ENCODE assay signal across 12 cellular contexts in the genomic region with DNA sequence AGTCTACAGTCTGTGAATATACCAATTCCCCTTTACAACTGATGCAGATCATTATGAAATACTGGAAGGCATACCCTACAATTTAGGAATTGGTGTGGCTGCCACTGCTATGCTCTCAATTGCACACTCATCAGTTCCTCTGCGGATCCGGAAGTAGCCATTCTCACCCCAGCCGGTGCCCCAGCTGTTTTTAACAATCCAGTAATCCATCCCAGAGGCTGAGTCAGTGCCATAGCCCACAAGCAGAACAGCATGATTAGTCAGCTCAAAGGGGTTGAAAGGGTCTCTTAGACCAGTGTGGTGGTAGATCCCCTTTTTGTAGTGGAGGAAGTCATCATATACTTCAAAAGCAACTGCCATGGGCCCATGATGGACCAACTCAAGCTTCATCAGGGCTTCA. TPM values are rescaled to one million over a fixed set of nuclear protein-coding genes. Genes with fewer than 3 reads are reported as not detected.
DNase-seq lines count a peak whose midpoint lies in the region; ATAC-seq and TF ChIP-seq lines count a peak whose summit lies in the region.
"Had no signal": no experiment of that assay in that cellular context is flagged by ENCODE, and none has a peak within 500 bp of the region (broad histone marks: within the 10 kb centered on the region; RNA-seq: fewer than 3 reads in every experiment).

No MANE protein-coding gene starts in this region.

- H3K4me3 ChIP-seq in left lung, result no peak overlapping the region

- peaks cover 0 to 67% of the 10 kb centered on the region in 2 donors for H3K36me3 ChIP-seq in left lung

- H3K27ac ChIP-seq in left lung (no peak overlapping the region), substantia nigra (ENCODE audit: low read depth, low read length, poor library complexity, severe bottlenecking) (no peak overlapping the region)

- intact Hi-C loops in left lung (cut with DNase I), result no loop called here

- DNase-seq in AG09319 (ENCODE audit: extremely low read depth, low read depth) (peak; percentile 42), HS-27A (ENCODE audit: low read depth) (peak; percentile 57), amniotic epithelial cell (ENCODE audit: low read depth) (peak; percentile 22), left lung (no peak), NCI-H1105 (lab: John Stamatoyannopoulos, UW) (no peak), NCI-H2029 (lab: John Stamatoyannopoulos, UW) (no peak), NOMO-1 (lab: John Stamatoyannopoulos, UW; ENCODE audit: unreplicated experiment in 2 of 2) (no peak), substantia nigra (lab: John Stamatoyannopoulos, UW) (no peak)
- DNase-seq: activated CD4-positive, CD25-positive, alpha-beta regulatory T cell; naive B cell; NCI-H2107; RPMI8226 had no signal

- H3K4me1 ChIP-seq in left lung, result peaks cover 0 to 15% of the 10 kb centered on the region in 2 donors

- ATAC-seq in left lung, result peak; percentile 15

- H3K27me3 ChIP-seq in left lung, result no peaks in the 10 kb centered on the region

- no peaks in the 10 kb centered on the region for H3K9me3 ChIP-seq in left lung

- TF ChIP-seq CTCF in AG09319 (IDR thresholded peaks at IDR 0.05; ENCODE audit: low read depth, low read length), result no peak
- TF ChIP-seq CTCF in left lung (IDR thresholded peaks at IDR 0.05), result no peak

RNA-seq across cellular contexts. Expression of a gene that starts 43.6 kb away (rescaled TPM):
- total RNA-seq in left lung, result 100 to 1,000 TPM; 281 to 422 TPM

Comparison
In these comparisons a context has a peak if more than half of its experiments do, and no peak if none do; other contexts are left out.
1. DNase-seq: peak in AG09319 (single experiment), HS-27A (single experiment) and amniotic epithelial cell (single experiment); none in left lung (0 of 2), NCI-H1105 (single experiment), NCI-H2029 (single experiment), NOMO-1 (0 of 2) and substantia nigra (0 of 49).